ENCODE assay signal across 8 cellular contexts in genomic region chr12:74412607-74413230, GRCh38.
DNase-seq lines count a peak whose midpoint lies in the region; ATAC-seq and TF ChIP-seq lines count a peak whose summit lies in the region.

No MANE protein-coding gene starts in this region.

- CTCF ChIA-PET in AG04450 (lab: Charles Lee) = interaction anchor here (1.0 kb wide), 1 partner anchor 10 kb away, joined by 4 read pairs; no protein-coding TSS in a partner anchor

- H3K9me3 ChIP-seq in AG04450 (ENCODE audit: control insufficient read depth, insufficient read depth, low read length) (no peaks in the 10 kb centered on the region), uterus (no peaks in the 10 kb centered on the region)

- TF ChIP-seq POLR2A in uterus (IDR thresholded peaks at IDR 0.05) = no peak

- intact Hi-C loops in uterus (cut with DNase I; ENCODE audit: low total_unique reads) = no loop called here

- peak; percentile 50 for TF ChIP-seq CTCF in AG04450 (IDR thresholded peaks at IDR 0.05; ENCODE audit: low read depth, low read length)
- TF ChIP-seq CTCF in uterus (IDR thresholded peaks at IDR 0.05) = no peak

- DNase-seq in AG04450 (ENCODE audit: low read depth, low spot score) (no peak), RPMI8226 (peak; percentile 37), glomerular visceral epithelial cell (ENCODE audit: extremely low spot score) (peak; percentile 23), uterus (no peak), iPS-NIHi7 (ENCODE audit: extremely low spot score) (no peak)
- DNase-seq in stimulated activated CD4-positive, alpha-beta T cell treated with anti-CD3 and anti-CD28 coated beads, Interleukin-4, amount 100 ng/mL, for 4 hours = no peak
- DNase-seq in activated CD8-positive, alpha-beta memory T cell treated with anti-CD3 and anti-CD28 coated beads for 24 hours = no peak

- no peaks in the 10 kb centered on the region for H3K27me3 ChIP-seq in AG04450 (ENCODE audit: control insufficient read depth, insufficient read depth, low read length)
- no peaks in the 10 kb centered on the region for H3K27me3 ChIP-seq in uterus

- H3K4me3 ChIP-seq in AG04450 (ENCODE audit: low read depth, low read length) (no peak overlapping the region), uterus (no peak overlapping the region)

- POLR2A ChIA-PET in AG04450 (lab: Yijun Ruan, JAX) = no interaction called here

- ATAC-seq in GM21786 (IDR thresholded peaks at IDR 0.05; ENCODE audit: unreplicated experiment) = peak; percentile 48

- no peaks in the 10 kb centered on the region for H3K4me1 ChIP-seq in uterus

- no peaks in the 10 kb centered on the region for H3K36me3 ChIP-seq in uterus

- H3K27ac ChIP-seq in AG04450 (ENCODE audit: low read depth, low read length) (no peak overlapping the region), uterus (no peak overlapping the region)

Comparison
In these comparisons a context has a peak if more than half of its experiments do, and no peak if none do; other contexts are left out.
1. DNase-seq: peak in RPMI8226 (single experiment) and glomerular visceral epithelial cell (single experiment); none in AG04450 (single experiment), uterus (0 of 2), iPS-NIHi7 (single experiment), stimulated activated CD4-positive, alpha-beta T cell treated with anti-CD3 and anti-CD28 coated beads, Interleukin-4, amount 100 ng/mL, for 4 hours (0 of 2) and activated CD8-positive, alpha-beta memory T cell treated with anti-CD3 and anti-CD28 coated beads for 24 hours (single experiment).